8 cellular contexts compared by ENCODE assay signal in the genomic region with DNA sequence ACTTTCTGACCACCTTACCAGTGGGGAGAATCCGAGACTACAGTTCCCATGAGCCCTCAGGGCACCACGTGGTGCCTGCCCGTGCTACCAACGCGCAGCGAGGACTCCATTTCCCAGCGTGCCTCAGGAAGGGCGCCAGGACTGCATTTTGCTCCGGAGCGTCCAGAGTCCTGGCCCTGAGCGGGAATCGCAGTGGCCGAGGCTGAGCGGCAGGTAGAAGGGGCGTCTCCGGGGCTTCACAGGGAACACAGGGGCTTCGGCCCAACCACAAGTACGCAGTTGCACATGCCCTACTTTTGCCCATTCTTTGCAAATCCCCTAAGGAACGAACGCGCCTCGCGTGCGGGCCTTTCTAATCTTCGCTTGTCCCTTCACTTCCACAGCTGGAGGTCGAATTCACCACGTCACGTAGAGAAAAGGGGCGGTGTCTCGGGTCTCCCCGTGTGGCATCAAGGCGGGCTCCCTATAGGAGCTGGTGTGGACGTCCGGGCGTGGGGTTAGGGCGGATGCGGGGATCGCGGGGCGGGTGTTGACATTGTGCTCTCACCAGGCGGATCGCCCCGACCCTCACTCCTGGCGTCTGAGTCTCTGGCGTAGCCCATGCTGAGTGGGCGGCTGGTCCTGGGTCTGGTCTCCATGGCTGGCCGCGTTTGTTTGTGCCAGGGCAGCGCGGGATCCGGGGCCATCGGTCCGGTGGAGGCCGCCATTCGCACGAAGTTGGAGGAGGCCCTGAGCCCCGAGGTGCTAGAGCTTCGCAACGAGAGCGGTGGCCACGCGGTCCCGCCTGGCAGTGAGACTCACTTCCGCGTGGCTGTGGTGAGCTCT. TPM values are rescaled to one million over a fixed set of nuclear protein-coding genes. Genes with fewer than 3 reads are reported as not detected.
A peak's percentile ranks its signal among the peaks of the same experiment; 100 is the strongest.
DNase-seq lines count a peak whose midpoint lies in the region; ATAC-seq and TF ChIP-seq lines count a peak whose summit lies in the region.

A gene with protein sequence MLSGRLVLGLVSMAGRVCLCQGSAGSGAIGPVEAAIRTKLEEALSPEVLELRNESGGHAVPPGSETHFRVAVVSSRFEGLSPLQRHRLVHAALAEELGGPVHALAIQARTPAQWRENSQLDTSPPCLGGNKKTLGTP (plus strand): TSS at position 109 of the 825 bp plus-strand sequence. CDS start 492 bp downstream, at position 601.

- H3K4me3 ChIP-seq in HEK293 (ENCODE audit: low read depth, low read length) = peak within 1 kb of the TSS; percentile 49

- TF ChIP-seq CTCF in HEK293 (tag by site-specific recombination; IDR thresholded peaks at IDR 0.05) (no peak), omental fat pad (IDR thresholded peaks at IDR 0.05) (no peak)

- no peaks in the 10 kb centered on the region; the same call in 1 of the 2 replicates for H3K9me3 ChIP-seq in ES-I3 (ENCODE audit: control insufficient read depth, insufficient read depth, low read length)
- no peaks in the 10 kb centered on the region for H3K9me3 ChIP-seq in HEK293 (ENCODE audit: control insufficient read depth, insufficient read depth, low read depth, low read length)

- H3K36me3 ChIP-seq in ES-I3 (ENCODE audit: insufficient read depth, low read length) (no peaks in the 10 kb centered on the region), HEK293 (ENCODE audit: control insufficient read depth in 2 of 2, insufficient read depth in 1 of 2, low read length in 2 of 2) (peaks cover 0 to 19% of the 10 kb centered on the region in 2 experiments; a peak in 2 of 3 replicates)

- H3K4me1 ChIP-seq in ES-I3 (ENCODE audit: insufficient read depth, low read length) (no peaks in the 10 kb centered on the region), HEK293 (ENCODE audit: control insufficient read depth, insufficient read depth, low read length) (no peaks in the 10 kb centered on the region)

- ATAC-seq in omental fat pad (ENCODE audit: low FRiP score) = peak; percentile 97

- peak within 1 kb of the TSS; percentile 92 for H3K4me3 Mint-ChIP-seq in activated naive CD8-positive, alpha-beta T cell

- DNase-seq in NAMALWA (ENCODE audit: low spot score) (peak; percentile 96), SKM-1 treated with dmso at 0.1 percent for 144 hours (lab: John Stamatoyannopoulos, UW; ENCODE audit: unreplicated experiment) (peak; percentile 83), glomerular endothelial cell (ENCODE audit: extremely low read depth, low read depth, low spot score) (peak; percentile 64), omental fat pad (ENCODE audit: low spot score) (peak; percentile 81)

- no peaks in the 10 kb centered on the region for H3K9me3 Mint-ChIP-seq in activated naive CD8-positive, alpha-beta T cell (ENCODE audit: low read depth)

- H3K27ac ChIP-seq in HEK293 (ENCODE audit: extremely low read depth, low read depth, low read length) (peak within 1 kb of the TSS; percentile 44; the same call in 1 of the 2 replicates), temporal lobe (ENCODE audit: low read depth, low read length) (peak within 1 kb of the TSS; percentile 58)

- H3K9ac ChIP-seq in ES-I3 (ENCODE audit: low read depth, low read length) = peak within 1 kb of the TSS; percentile 73

- peak within 1 kb of the TSS; percentile 95 for H3K27ac Mint-ChIP-seq in activated naive CD8-positive, alpha-beta T cell

- POLR2A ChIA-PET in HEK293 (lab: Yijun Ruan, JAX) = interaction anchor here (0.5 to 1.3 kb wide), 2 partner anchors 12 to 40 kb away, joined by 3 to 10 read pairs; a partner anchor contains a TSS

- peaks cover 2% of the 10 kb centered on the region for H3K36me3 Mint-ChIP-seq in activated naive CD8-positive, alpha-beta T cell

- peaks cover 23% of the 10 kb centered on the region for H3K4me1 Mint-ChIP-seq in activated naive CD8-positive, alpha-beta T cell (ENCODE audit: low read depth)

- no peaks in the 10 kb centered on the region for H3K27me3 Mint-ChIP-seq in activated naive CD8-positive, alpha-beta T cell

- CTCF ChIA-PET in HEK293 (lab: Yijun Ruan, JAX) = interaction anchor here (0.6 kb wide), 1 partner anchor 1117 kb away, joined by 4 read pairs; no protein-coding TSS in a partner anchor

TF ChIP-seq in HEK293, 187 proteins besides CTCF, POLR2A, EP300 and RAD21 (continues in another document):
- TF ChIP-seq YY1 (tag by site-specific recombination; IDR thresholded peaks at IDR 0.05) (peak; percentile 76), ZNF692 (tag by site-specific recombination; IDR thresholded peaks at IDR 0.05) (0 out of 2 replicates have a peak, but pooled peaks have one; percentile 47), ZNF140 (tag by site-specific recombination; IDR thresholded peaks at IDR 0.05) (peak; percentile 96)
- TF ChIP-seq, protein P1, sequence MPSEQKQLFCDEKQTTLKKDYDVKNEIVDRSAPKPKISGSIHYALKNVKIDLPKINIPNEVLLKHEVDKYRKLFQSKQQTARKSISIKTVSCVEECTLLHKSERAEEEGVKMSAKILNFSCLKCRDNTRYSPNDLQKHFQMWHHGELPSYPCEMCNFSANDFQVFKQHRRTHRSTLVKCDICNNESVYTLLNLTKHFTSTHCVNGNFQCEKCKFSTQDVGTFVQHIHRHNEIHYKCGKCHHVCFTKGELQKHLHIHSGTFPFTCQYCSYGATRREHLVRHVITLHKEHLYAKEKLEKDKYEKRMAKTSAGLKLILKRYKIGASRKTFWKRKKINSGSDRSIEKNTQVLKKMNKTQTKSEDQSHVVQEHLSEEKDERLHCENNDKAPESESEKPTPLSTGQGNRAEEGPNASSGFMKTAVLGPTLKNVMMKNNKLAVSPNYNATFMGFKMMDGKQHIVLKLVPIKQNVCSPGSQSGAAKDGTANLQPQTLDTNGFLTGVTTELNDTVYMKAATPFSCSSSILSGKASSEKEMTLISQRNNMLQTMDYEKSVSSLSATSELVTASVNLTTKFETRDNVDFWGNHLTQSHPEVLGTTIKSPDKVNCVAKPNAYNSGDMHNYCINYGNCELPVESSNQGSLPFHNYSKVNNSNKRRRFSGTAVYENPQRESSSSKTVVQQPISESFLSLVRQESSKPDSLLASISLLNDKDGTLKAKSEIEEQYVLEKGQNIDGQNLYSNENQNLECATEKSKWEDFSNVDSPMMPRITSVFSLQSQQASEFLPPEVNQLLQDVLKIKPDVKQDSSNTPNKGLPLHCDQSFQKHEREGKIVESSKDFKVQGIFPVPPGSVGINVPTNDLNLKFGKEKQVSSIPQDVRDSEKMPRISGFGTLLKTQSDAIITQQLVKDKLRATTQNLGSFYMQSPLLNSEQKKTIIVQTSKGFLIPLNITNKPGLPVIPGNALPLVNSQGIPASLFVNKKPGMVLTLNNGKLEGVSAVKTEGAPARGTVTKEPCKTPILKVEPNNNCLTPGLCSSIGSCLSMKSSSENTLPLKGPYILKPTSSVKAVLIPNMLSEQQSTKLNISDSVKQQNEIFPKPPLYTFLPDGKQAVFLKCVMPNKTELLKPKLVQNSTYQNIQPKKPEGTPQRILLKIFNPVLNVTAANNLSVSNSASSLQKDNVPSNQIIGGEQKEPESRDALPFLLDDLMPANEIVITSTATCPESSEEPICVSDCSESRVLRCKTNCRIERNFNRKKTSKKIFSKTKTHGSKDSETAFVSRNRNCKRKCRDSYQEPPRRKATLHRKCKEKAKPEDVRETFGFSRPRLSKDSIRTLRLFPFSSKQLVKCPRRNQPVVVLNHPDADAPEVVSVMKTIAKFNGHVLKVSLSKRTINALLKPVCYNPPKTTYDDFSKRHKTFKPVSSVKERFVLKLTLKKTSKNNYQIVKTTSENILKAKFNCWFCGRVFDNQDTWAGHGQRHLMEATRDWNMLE (tag by site-specific recombination; conservative IDR thresholded peaks at IDR 0.05; ENCODE audit: low read depth) = peak; percentile 24; the same call in 1 of the 2 replicates
- TF ChIP-seq, protein P2, sequence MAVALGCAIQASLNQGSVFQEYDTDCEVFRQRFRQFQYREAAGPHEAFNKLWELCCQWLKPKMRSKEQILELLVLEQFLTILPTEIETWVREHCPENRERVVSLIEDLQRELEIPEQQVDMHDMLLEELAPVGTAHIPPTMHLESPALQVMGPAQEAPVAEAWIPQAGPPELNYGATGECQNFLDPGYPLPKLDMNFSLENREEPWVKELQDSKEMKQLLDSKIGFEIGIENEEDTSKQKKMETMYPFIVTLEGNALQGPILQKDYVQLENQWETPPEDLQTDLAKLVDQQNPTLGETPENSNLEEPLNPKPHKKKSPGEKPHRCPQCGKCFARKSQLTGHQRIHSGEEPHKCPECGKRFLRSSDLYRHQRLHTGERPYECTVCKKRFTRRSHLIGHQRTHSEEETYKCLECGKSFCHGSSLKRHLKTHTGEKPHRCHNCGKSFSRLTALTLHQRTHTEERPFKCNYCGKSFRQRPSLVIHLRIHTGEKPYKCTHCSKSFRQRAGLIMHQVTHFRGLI (tag by site-specific recombination; IDR thresholded peaks at IDR 0.05) = no peak
- TF ChIP-seq, protein P3, sequence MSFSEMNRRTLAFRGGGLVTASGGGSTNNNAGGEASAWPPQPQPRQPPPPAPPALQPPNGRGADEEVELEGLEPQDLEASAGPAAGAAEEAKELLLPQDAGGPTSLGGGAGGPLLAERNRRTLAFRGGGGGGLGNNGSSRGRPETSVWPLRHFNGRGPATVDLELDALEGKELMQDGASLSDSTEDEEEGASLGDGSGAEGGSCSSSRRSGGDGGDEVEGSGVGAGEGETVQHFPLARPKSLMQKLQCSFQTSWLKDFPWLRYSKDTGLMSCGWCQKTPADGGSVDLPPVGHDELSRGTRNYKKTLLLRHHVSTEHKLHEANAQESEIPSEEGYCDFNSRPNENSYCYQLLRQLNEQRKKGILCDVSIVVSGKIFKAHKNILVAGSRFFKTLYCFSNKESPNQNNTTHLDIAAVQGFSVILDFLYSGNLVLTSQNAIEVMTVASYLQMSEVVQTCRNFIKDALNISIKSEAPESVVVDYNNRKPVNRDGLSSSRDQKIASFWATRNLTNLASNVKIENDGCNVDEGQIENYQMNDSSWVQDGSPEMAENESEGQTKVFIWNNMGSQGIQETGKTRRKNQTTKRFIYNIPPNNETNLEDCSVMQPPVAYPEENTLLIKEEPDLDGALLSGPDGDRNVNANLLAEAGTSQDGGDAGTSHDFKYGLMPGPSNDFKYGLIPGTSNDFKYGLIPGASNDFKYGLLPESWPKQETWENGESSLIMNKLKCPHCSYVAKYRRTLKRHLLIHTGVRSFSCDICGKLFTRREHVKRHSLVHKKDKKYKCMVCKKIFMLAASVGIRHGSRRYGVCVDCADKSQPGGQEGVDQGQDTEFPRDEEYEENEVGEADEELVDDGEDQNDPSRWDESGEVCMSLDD (tag by site-specific recombination; IDR thresholded peaks at IDR 0.05) = no peak

RNA-seq across cellular contexts. Expression of the gene that starts here (rescaled TPM):
- 14.2 and 15.0 TPM in 2 replicates for total RNA-seq in glomerular endothelial cell
- 10 to 100 TPM; 11.5 to 28.8 (median 25.5) TPM for total RNA-seq in omental fat pad
- total RNA-seq in temporal lobe = 8.6 TPM

Comparison
In these comparisons a context has a peak if more than half of its experiments do, and no peak if none do; other contexts are left out.
1. Peak in every context shown above with its lines: DNase-seq, ATAC-seq, H3K4me3 ChIP-seq and H3K27ac ChIP-seq.